Comparison of ENCODE assay signal across 8 cellular contexts in the genomic region with DNA sequence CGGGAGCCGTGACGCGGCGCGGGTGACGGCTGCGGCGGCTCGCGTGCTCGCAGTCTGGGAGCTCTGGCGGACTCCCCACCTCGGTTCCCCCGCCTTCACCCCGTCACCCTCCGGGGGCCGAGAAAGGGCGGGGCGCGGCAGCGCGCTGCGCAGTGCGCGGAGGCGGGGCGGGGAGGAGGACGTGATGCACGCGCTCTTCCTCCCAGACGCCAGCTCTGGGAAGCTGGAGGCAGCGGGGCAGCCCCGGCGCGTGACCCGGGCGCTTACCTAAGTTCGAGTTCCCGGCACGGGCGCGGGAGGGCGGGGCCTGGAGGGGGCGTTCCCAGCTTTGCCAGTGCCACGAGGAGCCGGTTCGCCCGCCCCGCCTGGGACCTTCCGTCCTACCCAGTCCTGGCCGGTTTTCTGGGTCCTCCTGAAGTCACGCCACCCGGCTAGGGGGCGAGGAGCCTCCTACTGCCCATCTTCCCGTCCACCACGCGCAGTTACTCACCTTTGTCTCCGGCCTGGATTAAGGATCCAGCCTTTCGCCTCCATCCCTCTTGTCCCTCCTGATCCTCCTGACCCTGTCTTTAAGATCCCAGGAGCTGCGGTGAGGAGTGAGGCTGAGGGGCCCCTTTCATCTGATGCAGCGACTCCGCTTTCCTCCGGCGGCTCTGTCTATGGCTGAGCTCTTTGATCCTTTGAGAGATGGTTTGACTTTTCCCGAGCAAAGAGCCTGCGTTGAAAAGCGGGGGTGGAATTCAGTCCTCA. TPM values are rescaled to one million over a fixed set of nuclear protein-coding genes. Genes with fewer than 3 reads are reported as not detected.
DNase-seq lines count a peak whose midpoint lies in the region; ATAC-seq lines count a peak whose summit lies in the region.

No MANE protein-coding gene starts in this region.

- peak overlapping the region; percentile 85 to 100 (median 93) for H3K9ac ChIP-seq in BLaER1 treated with 17β-estradiol and CSF1 and Interleukin-3, amounts not matched to agents 10 nM and 100 nM

- no peaks in the 10 kb centered on the region for H3K9me3 ChIP-seq in BLaER1 treated with 17β-estradiol and CSF1 and Interleukin-3, amounts not matched to agents 10 nM and 100 nM (replicated peaks in 1 of 11)

- peak overlapping the region; percentile 91 for H3K4me3 Mint-ChIP-seq in activated CD4-positive, alpha-beta T cell treated with anti-CD3 and anti-CD28 coated beads, Interleukin-2, amount 10 ng/mL, durations not matched to agents 7 days and 5 days

- no peaks in the 10 kb centered on the region for H3K9me3 Mint-ChIP-seq in activated CD4-positive, alpha-beta T cell treated with anti-CD3 and anti-CD28 coated beads, Interleukin-2, amount 10 ng/mL, durations not matched to agents 7 days and 5 days

- ATAC-seq in GM19328 (IDR thresholded peaks at IDR 0.05; ENCODE audit: unreplicated experiment) (peak; percentile 77), HG03469 (IDR thresholded peaks at IDR 0.05; ENCODE audit: unreplicated experiment) (peak; percentile 61), left lobe of liver (peak; percentile 84)

- CTCF ChIA-PET in activated CD4-positive, alpha-beta T cell treated with anti-CD3 and anti-CD28 coated beads, Interleukin-2, amount 10 ng/mL, durations not matched to agents 7 days and 5 days (lab: Charles Lee) = interaction anchor here (0.6 to 1.8 kb wide), 9 partner anchors 12 to 533 kb away, joined by 3 to 4 read pairs (median 3); no protein-coding TSS in a partner anchor

- H3K36me3 Mint-ChIP-seq in activated CD4-positive, alpha-beta T cell treated with anti-CD3 and anti-CD28 coated beads, Interleukin-2, amount 10 ng/mL, durations not matched to agents 7 days and 5 days (ENCODE audit: low read depth) = peaks cover 1% of the 10 kb centered on the region

- H3K4me1 Mint-ChIP-seq in activated CD4-positive, alpha-beta T cell treated with anti-CD3 and anti-CD28 coated beads, Interleukin-2, amount 10 ng/mL, durations not matched to agents 7 days and 5 days = peaks cover 43% of the 10 kb centered on the region

- peaks cover 17 to 46% (median 32%) of the 10 kb centered on the region in 10 experiments for H3K4me1 ChIP-seq in BLaER1 treated with 17β-estradiol and CSF1 and Interleukin-3, amounts not matched to agents 10 nM and 100 nM

- DNase-seq in NCI-H526 (lab: John Stamatoyannopoulos, UW) (peak; percentile 97 to 99), cortex of kidney (lab: John Stamatoyannopoulos, UW) (peak; percentile 100), left lobe of liver (ENCODE audit: low spot score) (peak; percentile 100)
- peak; percentile 95 for DNase-seq in activated CD4-positive, alpha-beta T cell treated with anti-CD3 and anti-CD28 coated beads, Interleukin-2, amount 10 ng/mL, durations not matched to agents 7 days and 5 days
- peak; percentile 100 for DNase-seq in stimulated activated CD4-positive, alpha-beta T cell treated with anti-CD3 and anti-CD28 coated beads, Interleukin-2, amount 100 ng/mL, for 24 hours

- H3K27me3 ChIP-seq in BLaER1 treated with 17β-estradiol and CSF1 and Interleukin-3, amounts not matched to agents 10 nM and 100 nM = no peaks in the 10 kb centered on the region

- peak overlapping the region; percentile 100 for H3K27ac Mint-ChIP-seq in activated CD4-positive, alpha-beta T cell treated with anti-CD3 and anti-CD28 coated beads, Interleukin-2, amount 10 ng/mL, durations not matched to agents 7 days and 5 days

- H3K4me3 ChIP-seq in BLaER1 treated with 17β-estradiol and CSF1 and Interleukin-3, amounts not matched to agents 10 nM and 100 nM = peak overlapping the region; percentile 78 to 95 (median 86)

- H3K4me2 ChIP-seq in BLaER1 treated with 17β-estradiol and CSF1 and Interleukin-3, amounts not matched to agents 10 nM and 100 nM = peak overlapping the region; percentile 80 to 97 (median 91)

- H4K20me1 ChIP-seq in BLaER1 treated with 17β-estradiol and CSF1 and Interleukin-3, amounts not matched to agents 10 nM and 100 nM = peaks cover 2 to 42% (median 41%) of the 10 kb centered on the region in 11 experiments; a peak in 18 of 22 replicates

- POLR2A ChIA-PET in activated CD4-positive, alpha-beta T cell treated with anti-CD3 and anti-CD28 coated beads, Interleukin-2, amount 10 ng/mL, durations not matched to agents 7 days and 5 days (lab: Charles Lee) = interaction anchor here (1.0 to 1.1 kb wide), 3 partner anchors 15 to 140 kb away, joined by 4 to 5 read pairs (median 4); no protein-coding TSS in a partner anchor

- H3K27me3 Mint-ChIP-seq in activated CD4-positive, alpha-beta T cell treated with anti-CD3 and anti-CD28 coated beads, Interleukin-2, amount 10 ng/mL, durations not matched to agents 7 days and 5 days = no peaks in the 10 kb centered on the region

- peaks cover 0 to 41% (median under 1%) of the 10 kb centered on the region in 11 experiments; a peak in 9 of 22 replicates for H3K36me3 ChIP-seq in BLaER1 treated with 17β-estradiol and CSF1 and Interleukin-3, amounts not matched to agents 10 nM and 100 nM

- H3K27ac ChIP-seq in BLaER1 treated with 17β-estradiol and CSF1 and Interleukin-3, amounts not matched to agents 10 nM and 100 nM = peak overlapping the region; percentile 82 to 100 (median 92)

RNA-seq across cellular contexts. Expression of gene NAMPT, which starts 0.4 kb away (rescaled TPM):
- total RNA-seq in activated CD4-positive, alpha-beta T cell treated with anti-CD3 and anti-CD28 coated beads, Interleukin-2, amount 10 ng/mL, durations not matched to agents 7 days and 5 days = 10 to 100 TPM; 58.7 to 70.8 TPM
- total RNA-seq in left lobe of liver = 136 TPM

Comparison
In these comparisons a context has a peak if more than half of its experiments do, and no peak if none do; other contexts are left out.
1. Peak in every context shown above with its lines: DNase-seq, ATAC-seq, H3K4me3 ChIP-seq and H3K27ac ChIP-seq.